8 cellular contexts compared by ENCODE assay signal in genomic region chr13:40789275-40790231, GRCh38. TPM values are rescaled to one million over a fixed set of nuclear protein-coding genes. Genes with fewer than 3 reads are reported as not detected.
DNase-seq lines count a peak whose midpoint lies in the region; ATAC-seq, FAIRE-seq and TF ChIP-seq lines count a peak whose summit lies in the region.

SLC25A15 (plus strand) TSS chr13:40789611; CDS start chr13:40793227, 3,616 bp downstream.

- H3K36me3 ChIP-seq in KMS-11 (ENCODE audit: insufficient read depth) = no peaks in the 10 kb centered on the region
- H3K36me3 ChIP-seq in pancreas = peaks cover 0 to 9% (median 0%) of the 10 kb centered on the region in 3 donors
- H3K36me3 ChIP-seq in transverse colon = no peaks in the 10 kb centered on the region

- FAIRE-seq in pancreas (lab: Jason Lieb, UNC) = no peak

- peaks cover 11% of the 10 kb centered on the region for H3K36me3 Mint-ChIP-seq in activated naive CD8-positive, alpha-beta T cell treated with anti-CD3 and anti-CD28 coated beads for 36 hours

- DNase-seq in GM04504 (ENCODE audit: low read depth) (peak; percentile 50), SKM-1 treated with dmso at 0.1 percent for 144 hours (lab: John Stamatoyannopoulos, UW; ENCODE audit: unreplicated experiment) (peak; percentile 68), Right ventricle myocardium inferior (ENCODE audit: missing footprints) (peak; percentile 90), pancreas (peak; percentile 80 to 94 (median 90)), transverse colon (peak; percentile 88)
- peak; percentile 85 for DNase-seq in activated naive CD8-positive, alpha-beta T cell treated with anti-CD3 and anti-CD28 coated beads for 36 hours

- H3K9me3 ChIP-seq in pancreas (no peaks in the 10 kb centered on the region), transverse colon (no peaks in the 10 kb centered on the region)

- peak within 1 kb of the TSS; percentile 79; the same call in 1 of the 2 replicates for H3K9ac ChIP-seq in KMS-11

- H3K27ac ChIP-seq in KMS-11 (peak within 1 kb of the TSS; percentile 57), pancreas (peak within 1 kb of the TSS; percentile 80 to 90 (median 82)), transverse colon (peak within 1 kb of the TSS; percentile 87 to 92 (median 88))

- H3K4me2 ChIP-seq in KMS-11 = peak within 1 kb of the TSS; percentile 72

- peaks cover 38% of the 10 kb centered on the region; the same call in 1 of the 2 replicates for H3K79me2 ChIP-seq in KMS-11 (ENCODE audit: insufficient read depth, low read depth)

- peak within 1 kb of the TSS; percentile 86 for H3K4me3 Mint-ChIP-seq in activated naive CD8-positive, alpha-beta T cell treated with anti-CD3 and anti-CD28 coated beads for 36 hours

- H3K4me1 Mint-ChIP-seq in activated naive CD8-positive, alpha-beta T cell treated with anti-CD3 and anti-CD28 coated beads for 36 hours = peaks cover 47% of the 10 kb centered on the region

- H3K27me3 ChIP-seq in KMS-11 (ENCODE audit: insufficient read depth, low read depth) (no peaks in the 10 kb centered on the region), pancreas (no peaks in the 10 kb centered on the region), transverse colon (no peaks in the 10 kb centered on the region)

- no peaks in the 10 kb centered on the region for H3K9me3 Mint-ChIP-seq in activated naive CD8-positive, alpha-beta T cell treated with anti-CD3 and anti-CD28 coated beads for 36 hours

- TF ChIP-seq POLR2A in transverse colon (IDR thresholded peaks at IDR 0.05) = peak; percentile 37

- H3K4me1 ChIP-seq in KMS-11 (ENCODE audit: low read depth, poor library complexity, severe bottlenecking) = peaks cover 40% of the 10 kb centered on the region
- no peaks in the 10 kb centered on the region for H3K4me1 ChIP-seq in pancreas
- peaks cover 5 to 13% (median 10%) of the 10 kb centered on the region in 4 donors for H3K4me1 ChIP-seq in transverse colon

- H3K4me3 ChIP-seq in KMS-11 (IDR thresholded peaks at IDR 0.05; ENCODE audit: insufficient read depth, low read depth, low read length) (no peak within 1 kb of the TSS), pancreas (peak within 1 kb of the TSS; percentile 45 to 76 (median 61)), transverse colon (peak within 1 kb of the TSS; percentile 52 to 78 (median 65))

- TF ChIP-seq EP300 in transverse colon (IDR thresholded peaks at IDR 0.05; ENCODE audit: low read depth) = no peak

- H3K27me3 Mint-ChIP-seq in activated naive CD8-positive, alpha-beta T cell treated with anti-CD3 and anti-CD28 coated beads for 36 hours = no peaks in the 10 kb centered on the region

- H2AFZ ChIP-seq in KMS-11 (ENCODE audit: low read depth) = peak within 1 kb of the TSS; percentile 64

- peak within 1 kb of the TSS; percentile 81 for H3K27ac Mint-ChIP-seq in activated naive CD8-positive, alpha-beta T cell treated with anti-CD3 and anti-CD28 coated beads for 36 hours

- ATAC-seq in GM21737 (IDR thresholded peaks at IDR 0.05; ENCODE audit: unreplicated experiment) (peak; percentile 90), Right ventricle myocardium inferior (peak; percentile 96), pancreas (peak; percentile 90 to 94 (median 93))

- TF ChIP-seq CTCF in KMS-11 (conservative IDR thresholded peaks at IDR 0.05; ENCODE audit: low read depth, low read length) (no peak), pancreas (IDR thresholded peaks at IDR 0.05) (peak in 1 of 4 donors; percentile 26), transverse colon (IDR thresholded peaks at IDR 0.05) (peak in 2 of 5 experiments; percentile 20 to 42)

- intact Hi-C loops in Right ventricle myocardium inferior (cut with DNase I) = loop anchor here (1.0 to 5.0 kb wide), 2 partner anchors 18 to 273 kb away; partner anchors contain the start of genes MRPS31 and WBP4
- intact Hi-C loops in pancreas (cut with DNase I) = loop anchor here in 1 of 3 donors (10.0 kb wide), 1 partner anchor 135 kb away; no protein-coding TSS in a partner anchor
- intact Hi-C loops in transverse colon (cut with DNase I; ENCODE audit: low total_unique reads) = no loop called here

- 1% methylated on average over 72 to 105 of the region's 105 CpGs for WGBS in pancreas, 2 donors
- WGBS in transverse colon (ENCODE audit: low coverage in 1 of 2), 2 donors = 0 to 4% methylated on average over 2 to 41 of the region's 105 CpGs

- in situ Hi-C loops in transverse colon (cut with MboI; ENCODE audit: low pct_ligation_motif_present in 1 of 4, low pct_unique_long_range_greater_than_20kb in 1 of 4, low sequenced_read_pairs in 3 of 4) = loop anchor here in 3 of 4 donors (10.0 to 25.0 kb wide), 4 partner anchors 125 to 448 kb away; partner anchors contain the start of gene WBP4 (in 1 of the 3)

- H4K20me1 ChIP-seq in KMS-11 (ENCODE audit: insufficient read depth) = no peaks in the 10 kb centered on the region

RNA-seq across cellular contexts. Expression of gene SLC25A15, which starts in this region (rescaled TPM):
- total RNA-seq in activated naive CD8-positive, alpha-beta T cell treated with anti-CD3 and anti-CD28 coated beads for 36 hours = 10 to 100 TPM; 27.7 to 28.4 TPM
- total RNA-seq in Right ventricle myocardium inferior = 4.8 TPM
- total RNA-seq in pancreas = 10 to 100 TPM; 10.1 to 35.9 (median 17.6) TPM
- polyA plus RNA-seq in pancreas = 1 to 10 TPM; 4.4 to 6.5 TPM
- 10 to 100 TPM in 2 of 4 donors, 1 to 10 TPM in 2; 3.0 to 30.6 (median 10.1) TPM for total RNA-seq in transverse colon
